In genomic region chr1:9438431-9439073, GRCh38 we compare ENCODE assay signal across 9 cellular contexts.
DNase-seq lines count a peak whose midpoint lies in the region; ATAC-seq and TF ChIP-seq lines count a peak whose summit lies in the region.
"Had no signal": no experiment of that assay in that cellular context is flagged by ENCODE, and none has a peak within 500 bp of the region (broad histone marks: within the 10 kb centered on the region; RNA-seq: fewer than 3 reads in every experiment).

No MANE protein-coding gene starts in this region.

- peak overlapping the region; percentile 74 for H3K27ac Mint-ChIP-seq in osteocyte (ENCODE audit: unreplicated experiment)

- H2AFZ ChIP-seq in PC-3 (ENCODE audit: low read length), result peak overlapping the region; percentile 65

- peak; percentile 71 for ATAC-seq in PC-3
- no peak for ATAC-seq in HG03135 (IDR thresholded peaks at IDR 0.05; ENCODE audit: unreplicated experiment)
- ATAC-seq in GM19023 (IDR thresholded peaks at IDR 0.05; ENCODE audit: unreplicated experiment), result no peak

- no peaks in the 10 kb centered on the region for H3K9me3 ChIP-seq in PC-3 (ENCODE audit: low read length)

- no peaks in the 10 kb centered on the region for H4K20me1 ChIP-seq in PC-3 (ENCODE audit: low read length)

- CTCF ChIA-PET in PC-3 (lab: Charles Lee), result no interaction called here

- H3K27me3 Mint-ChIP-seq in osteocyte (ENCODE audit: unreplicated experiment), result no peaks in the 10 kb centered on the region

- intact Hi-C loops in PC-3 (cut with micrococcal nuclease), result no loop called here

- no peaks in the 10 kb centered on the region for H3K9me3 Mint-ChIP-seq in osteocyte (ENCODE audit: unreplicated experiment)

- peak; percentile 51 for DNase-seq in PC-3
- DNase-seq in fibroblast of mammary gland (ENCODE audit: low read depth), result peak; percentile 93
- no peak for DNase-seq in osteocyte (ENCODE audit: extremely low spot score, unreplicated experiment)
- no peak for DNase-seq in NCI-H2171 (lab: John Stamatoyannopoulos, UW)
- no peak for DNase-seq in NCI-H2081 (lab: John Stamatoyannopoulos, UW)

- POLR2A ChIA-PET in PC-3 (lab: Charles Lee; ENCODE audit: unreplicated experiment), result no interaction called here

- peak overlapping the region; percentile 24 for H3K4me2 ChIP-seq in PC-3 (ENCODE audit: low read length)

- peaks cover 18% of the 10 kb centered on the region for H3K4me1 ChIP-seq in PC-3 (ENCODE audit: insufficient read depth, low read length)

- H3K36me3 ChIP-seq in PC-3 (ENCODE audit: low read depth, low read length), result no peaks in the 10 kb centered on the region

- no peak overlapping the region for H3K9ac ChIP-seq in PC-3 (ENCODE audit: low read length)

- no peaks in the 10 kb centered on the region for H3K27me3 ChIP-seq in PC-3 (ENCODE audit: low read length)

- H3K4me3 ChIP-seq in PC-3 (ENCODE audit: low read length) (no peak overlapping the region), fibroblast of mammary gland (ENCODE audit: control insufficient read depth, low read depth, low read length) (no peak overlapping the region)

- H3K27ac ChIP-seq in C4-2B, result peak overlapping the region; percentile 96
- peak overlapping the region; percentile 32 for H3K27ac ChIP-seq in PC-3 (ENCODE audit: low read length)

- H3K4me1 Mint-ChIP-seq in osteocyte (ENCODE audit: unreplicated experiment), result peaks cover 64% of the 10 kb centered on the region

- no peaks in the 10 kb centered on the region for H3K79me2 ChIP-seq in PC-3 (ENCODE audit: low read length)

- H3F3A ChIP-seq in PC-3 (ENCODE audit: low read length, unreplicated experiment), result no peaks in the 10 kb centered on the region

- no peak for TF ChIP-seq CTCF in C4-2B (conservative IDR thresholded peaks at IDR 0.05)
- TF ChIP-seq CTCF in PC-3 (conservative IDR thresholded peaks at IDR 0.05; ENCODE audit: low read depth, low read length), result no peak
- no peak for TF ChIP-seq CTCF in fibroblast of mammary gland (conservative IDR thresholded peaks at IDR 0.05; ENCODE audit: control insufficient read depth, insufficient read depth, low read depth, low read length)
- TF ChIP-seq CTCF in osteocyte (IDR thresholded peaks at IDR 0.05), result no peak

- no TSS peak for BruUV-seq in PC-3 (replicated peaks; lab: Mats Ljungman, UMichigan)

- H3K4me3 Mint-ChIP-seq in osteocyte (ENCODE audit: unreplicated experiment), result no peak overlapping the region
- H3K4me3 Mint-ChIP-seq: brain had no signal

- no peaks in the 10 kb centered on the region for H3K36me3 Mint-ChIP-seq in osteocyte (ENCODE audit: unreplicated experiment)
- H3K36me3 Mint-ChIP-seq: brain had no signal

- H3K9me2 ChIP-seq in PC-3 (replicated peaks; ENCODE audit: low read length), result no peaks in the 10 kb centered on the region

Comparison
In these comparisons a context has a peak if more than half of its experiments do, and no peak if none do; other contexts are left out.
1. DNase-seq: peak in PC-3 (single experiment) and fibroblast of mammary gland (single experiment); none in osteocyte (single experiment), NCI-H2171 (single experiment) and NCI-H2081 (0 of 2).